Comparison of ENCODE assay signal across 8 cellular contexts in genomic region chr7:134755422-134756022, GRCh38. TPM values are rescaled to one million over a fixed set of nuclear protein-coding genes. Genes with fewer than 3 reads are reported as not detected.
A peak's percentile ranks its signal among the peaks of the same experiment; 100 is the strongest.
DNase-seq lines count a peak whose midpoint lies in the region; ATAC-seq and TF ChIP-seq lines count a peak whose summit lies in the region.

No MANE protein-coding gene starts in this region.

- DNase-seq in AG10803 (ENCODE audit: low read depth) (peak; percentile 57), LHCN-M2 (ENCODE audit: low read depth) (peak; percentile 38), amniotic epithelial cell (ENCODE audit: low read depth) (peak; percentile 39), myocyte (ENCODE audit: low read depth) (peak; percentile 62), omental fat pad (ENCODE audit: low spot score) (no peak)

- H3K4me3 ChIP-seq in AG10803 (ENCODE audit: low read length): no peak overlapping the region

- ATAC-seq in HG02884 (IDR thresholded peaks at IDR 0.05; ENCODE audit: unreplicated experiment) (no peak), GM18511 (IDR thresholded peaks at IDR 0.05; ENCODE audit: unreplicated experiment) (no peak), HG03097 (IDR thresholded peaks at IDR 0.05; ENCODE audit: low FRiP score, unreplicated experiment) (no peak), omental fat pad (ENCODE audit: low FRiP score) (no peak)

- peak; percentile 82 for TF ChIP-seq CTCF in AG10803 (conservative IDR thresholded peaks at IDR 0.05; ENCODE audit: low read length)
- no peak for TF ChIP-seq CTCF in omental fat pad (IDR thresholded peaks at IDR 0.05)

RNA-seq across cellular contexts. Expression of gene CALD1, which starts 23.9 kb away (rescaled TPM):
- total RNA-seq in LHCN-M2 (2014; rRNA removed): 188 and 230 TPM in 2 replicates
- polyA plus RNA-seq in LHCN-M2 (2012): 342 TPM
- total RNA-seq in myocyte: 202 and 228 TPM in 2 replicates
- 947 TPM for polyA plus RNA-seq in myocyte (2012)
- total RNA-seq in omental fat pad: 100 to 1,000 TPM; 195 to 347 (median 250) TPM
